13 cellular contexts compared by ENCODE assay signal in the genomic region with DNA sequence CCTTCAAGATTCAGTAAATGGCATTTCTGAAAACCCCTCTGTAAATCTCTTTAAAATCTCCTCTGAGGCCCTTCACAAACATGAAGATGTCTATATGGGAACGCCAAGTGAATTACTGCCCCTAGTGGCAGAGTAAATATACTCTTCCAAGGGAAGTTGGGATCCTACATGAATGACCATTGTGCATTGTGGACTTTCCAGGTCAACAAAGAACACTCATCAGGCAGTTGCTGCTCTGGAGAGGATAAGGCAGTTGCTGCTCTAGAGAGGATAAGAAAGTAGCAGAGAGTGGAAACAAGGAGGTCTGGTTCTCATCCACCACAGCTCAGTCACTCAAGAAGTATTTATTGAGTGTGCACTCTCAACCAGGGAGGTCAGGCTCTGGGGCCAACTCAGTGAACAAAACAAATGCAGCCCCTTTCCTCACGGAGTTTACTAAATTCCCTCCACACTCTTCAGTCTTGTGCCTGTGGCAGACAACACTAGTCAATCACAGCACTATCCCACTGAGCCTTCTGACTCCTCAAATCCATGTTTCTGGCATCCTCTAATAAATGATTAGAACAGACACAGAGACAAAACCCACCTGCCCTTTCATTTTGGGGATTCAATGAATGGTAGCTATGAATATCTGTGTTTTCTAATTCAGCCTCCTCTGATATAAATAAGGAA. TPM values are rescaled to one million over a fixed set of nuclear protein-coding genes. Genes with fewer than 3 reads are reported as not detected.
A peak's percentile ranks its signal among the peaks of the same experiment; 100 is the strongest.
DNase-seq lines count a peak whose midpoint lies in the region; ATAC-seq and TF ChIP-seq lines count a peak whose summit lies in the region.
"Had no signal": no experiment of that assay in that cellular context is flagged by ENCODE, and none has a peak within 500 bp of the region (broad histone marks: within the 10 kb centered on the region; RNA-seq: fewer than 3 reads in every experiment).

No MANE protein-coding gene starts in this region.

- ATAC-seq in GM21447 (IDR thresholded peaks at IDR 0.05; ENCODE audit: unreplicated experiment) (no peak), HG03460 (IDR thresholded peaks at IDR 0.05; ENCODE audit: unreplicated experiment) (no peak)

- H3K9me3 Mint-ChIP-seq in progenitor cell of endocrine pancreas (ENCODE audit: low read depth): no peaks in the 10 kb centered on the region
- H3K9me3 Mint-ChIP-seq: dendritic cell treated with granulocyte-macrophage colony-stimulating factor and Interleukin-4, amounts not matched to agents 40 ng/mL and 50 ng/mL, for 4 days had no signal

- intact Hi-C loops in dorsolateral prefrontal cortex (cut with DNase I): no loop called here

- no peaks in the 10 kb centered on the region for H3K27me3 ChIP-seq in dorsolateral prefrontal cortex
- H3K27me3 ChIP-seq: vagina had no signal

- no peak overlapping the region for H3K27ac Mint-ChIP-seq in progenitor cell of endocrine pancreas
- H3K27ac Mint-ChIP-seq: CD4-positive, CD25-positive, alpha-beta regulatory T cell; dendritic cell treated with granulocyte-macrophage colony-stimulating factor and Interleukin-4, amounts not matched to agents 40 ng/mL and 50 ng/mL, for 4 days had no signal

- no peaks in the 10 kb centered on the region for H3K36me3 Mint-ChIP-seq in progenitor cell of endocrine pancreas (ENCODE audit: insufficient read depth)
- H3K36me3 Mint-ChIP-seq: CD4-positive, CD25-positive, alpha-beta regulatory T cell had no signal

- no peaks in the 10 kb centered on the region for H3K27me3 Mint-ChIP-seq in progenitor cell of endocrine pancreas

- H3K4me3 ChIP-seq in dorsolateral prefrontal cortex: no peak overlapping the region
- H3K4me3 ChIP-seq: vagina had no signal

- peak; percentile 11 for DNase-seq in NCI-H2171 treated with DMSO at 0.1 percent for 48 hours (lab: John Stamatoyannopoulos, UW)
- DNase-seq in NCI-H2171 (lab: John Stamatoyannopoulos, UW): no peak
- peak; percentile 42 for DNase-seq in NAMALWA (ENCODE audit: low spot score)
- DNase-seq in dorsolateral prefrontal cortex: no peak
- DNase-seq in progenitor cell of endocrine pancreas (ENCODE audit: low spot score, unreplicated experiment): no peak
- no peak for DNase-seq in SKM-1 treated with dmso at 0.1 percent for 144 hours (lab: John Stamatoyannopoulos, UW; ENCODE audit: unreplicated experiment)
- DNase-seq: T-helper 9 cell had no signal

- no peak overlapping the region for H3K4me3 Mint-ChIP-seq in progenitor cell of endocrine pancreas (ENCODE audit: low read depth)
- H3K4me3 Mint-ChIP-seq: CD4-positive, CD25-positive, alpha-beta regulatory T cell; dendritic cell treated with granulocyte-macrophage colony-stimulating factor and Interleukin-4, amounts not matched to agents 40 ng/mL and 50 ng/mL, for 4 days had no signal

- peak in 38 of 56 donors; percentile 9 to 49 (median 32) for TF ChIP-seq CTCF in dorsolateral prefrontal cortex (IDR thresholded peaks at IDR 0.05 in 54 of 56, conservative IDR thresholded peaks at IDR 0.05 in 2 of 56; ENCODE audit: low read depth in 1 of 56, partially characterized antibody in 56 of 56)
- peak; percentile 41 for TF ChIP-seq CTCF in progenitor cell of endocrine pancreas (IDR thresholded peaks at IDR 0.05; ENCODE audit: unreplicated experiment)

- H3K27ac ChIP-seq in dorsolateral prefrontal cortex: peak overlapping the region in 1 of 59 donors; percentile 19
- H3K27ac ChIP-seq: vagina had no signal

- no peaks in the 10 kb centered on the region for H3K4me1 Mint-ChIP-seq in progenitor cell of endocrine pancreas (ENCODE audit: low read depth)
- H3K4me1 Mint-ChIP-seq: CD4-positive, CD25-positive, alpha-beta regulatory T cell had no signal

RNA-seq across cellular contexts. Expression of gene SVOP, which starts 52.9 kb away (rescaled TPM):
- total RNA-seq in dorsolateral prefrontal cortex (100 to 1,000 TPM in 6 of 120 experiments, 10 to 100 TPM in 114; 16.3 to 117 (median 63.9) TPM), progenitor cell of endocrine pancreas (1.7 and 2.1 TPM in 2 replicates)
- total RNA-seq: CD4-positive, CD25-positive, alpha-beta regulatory T cell; pulmonary artery endothelial cell had no signal

Comparison
In these comparisons a context has a peak if more than half of its experiments do, and no peak if none do; other contexts are left out.
1. DNase-seq: peak in NCI-H2171 treated with DMSO at 0.1 percent for 48 hours (single experiment) and NAMALWA (single experiment); none in NCI-H2171 (single experiment), dorsolateral prefrontal cortex (0 of 10), progenitor cell of endocrine pancreas (single experiment) and SKM-1 treated with dmso at 0.1 percent for 144 hours (single experiment).